ENCODE assay signal across 1 cellular context in the genomic region with DNA sequence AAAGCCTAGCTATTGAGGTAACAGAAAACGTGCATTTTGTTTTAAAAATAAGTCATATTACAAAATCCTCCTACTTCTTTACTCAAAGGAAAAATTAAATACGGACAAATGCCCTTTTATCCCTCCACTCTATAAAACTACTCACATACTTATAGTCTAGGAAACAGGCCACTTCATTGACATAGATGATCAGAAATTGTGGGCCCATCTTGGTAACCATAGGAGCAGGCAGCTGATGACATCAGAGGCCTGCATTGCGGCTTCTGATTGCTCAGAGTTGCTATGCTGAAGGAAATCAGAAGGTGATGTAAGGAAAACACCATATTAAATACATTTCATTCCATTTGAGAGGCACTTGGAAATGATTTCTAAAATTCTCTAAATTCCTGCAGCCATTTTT.
TF ChIP-seq lines count a peak whose summit lies in the region.

No MANE protein-coding gene starts in this region.

TF ChIP-seq in GM23338, 12 proteins besides CTCF, POLR2A, EP300 and RAD21 (continued from another document):
- TF ChIP-seq, protein P1, sequence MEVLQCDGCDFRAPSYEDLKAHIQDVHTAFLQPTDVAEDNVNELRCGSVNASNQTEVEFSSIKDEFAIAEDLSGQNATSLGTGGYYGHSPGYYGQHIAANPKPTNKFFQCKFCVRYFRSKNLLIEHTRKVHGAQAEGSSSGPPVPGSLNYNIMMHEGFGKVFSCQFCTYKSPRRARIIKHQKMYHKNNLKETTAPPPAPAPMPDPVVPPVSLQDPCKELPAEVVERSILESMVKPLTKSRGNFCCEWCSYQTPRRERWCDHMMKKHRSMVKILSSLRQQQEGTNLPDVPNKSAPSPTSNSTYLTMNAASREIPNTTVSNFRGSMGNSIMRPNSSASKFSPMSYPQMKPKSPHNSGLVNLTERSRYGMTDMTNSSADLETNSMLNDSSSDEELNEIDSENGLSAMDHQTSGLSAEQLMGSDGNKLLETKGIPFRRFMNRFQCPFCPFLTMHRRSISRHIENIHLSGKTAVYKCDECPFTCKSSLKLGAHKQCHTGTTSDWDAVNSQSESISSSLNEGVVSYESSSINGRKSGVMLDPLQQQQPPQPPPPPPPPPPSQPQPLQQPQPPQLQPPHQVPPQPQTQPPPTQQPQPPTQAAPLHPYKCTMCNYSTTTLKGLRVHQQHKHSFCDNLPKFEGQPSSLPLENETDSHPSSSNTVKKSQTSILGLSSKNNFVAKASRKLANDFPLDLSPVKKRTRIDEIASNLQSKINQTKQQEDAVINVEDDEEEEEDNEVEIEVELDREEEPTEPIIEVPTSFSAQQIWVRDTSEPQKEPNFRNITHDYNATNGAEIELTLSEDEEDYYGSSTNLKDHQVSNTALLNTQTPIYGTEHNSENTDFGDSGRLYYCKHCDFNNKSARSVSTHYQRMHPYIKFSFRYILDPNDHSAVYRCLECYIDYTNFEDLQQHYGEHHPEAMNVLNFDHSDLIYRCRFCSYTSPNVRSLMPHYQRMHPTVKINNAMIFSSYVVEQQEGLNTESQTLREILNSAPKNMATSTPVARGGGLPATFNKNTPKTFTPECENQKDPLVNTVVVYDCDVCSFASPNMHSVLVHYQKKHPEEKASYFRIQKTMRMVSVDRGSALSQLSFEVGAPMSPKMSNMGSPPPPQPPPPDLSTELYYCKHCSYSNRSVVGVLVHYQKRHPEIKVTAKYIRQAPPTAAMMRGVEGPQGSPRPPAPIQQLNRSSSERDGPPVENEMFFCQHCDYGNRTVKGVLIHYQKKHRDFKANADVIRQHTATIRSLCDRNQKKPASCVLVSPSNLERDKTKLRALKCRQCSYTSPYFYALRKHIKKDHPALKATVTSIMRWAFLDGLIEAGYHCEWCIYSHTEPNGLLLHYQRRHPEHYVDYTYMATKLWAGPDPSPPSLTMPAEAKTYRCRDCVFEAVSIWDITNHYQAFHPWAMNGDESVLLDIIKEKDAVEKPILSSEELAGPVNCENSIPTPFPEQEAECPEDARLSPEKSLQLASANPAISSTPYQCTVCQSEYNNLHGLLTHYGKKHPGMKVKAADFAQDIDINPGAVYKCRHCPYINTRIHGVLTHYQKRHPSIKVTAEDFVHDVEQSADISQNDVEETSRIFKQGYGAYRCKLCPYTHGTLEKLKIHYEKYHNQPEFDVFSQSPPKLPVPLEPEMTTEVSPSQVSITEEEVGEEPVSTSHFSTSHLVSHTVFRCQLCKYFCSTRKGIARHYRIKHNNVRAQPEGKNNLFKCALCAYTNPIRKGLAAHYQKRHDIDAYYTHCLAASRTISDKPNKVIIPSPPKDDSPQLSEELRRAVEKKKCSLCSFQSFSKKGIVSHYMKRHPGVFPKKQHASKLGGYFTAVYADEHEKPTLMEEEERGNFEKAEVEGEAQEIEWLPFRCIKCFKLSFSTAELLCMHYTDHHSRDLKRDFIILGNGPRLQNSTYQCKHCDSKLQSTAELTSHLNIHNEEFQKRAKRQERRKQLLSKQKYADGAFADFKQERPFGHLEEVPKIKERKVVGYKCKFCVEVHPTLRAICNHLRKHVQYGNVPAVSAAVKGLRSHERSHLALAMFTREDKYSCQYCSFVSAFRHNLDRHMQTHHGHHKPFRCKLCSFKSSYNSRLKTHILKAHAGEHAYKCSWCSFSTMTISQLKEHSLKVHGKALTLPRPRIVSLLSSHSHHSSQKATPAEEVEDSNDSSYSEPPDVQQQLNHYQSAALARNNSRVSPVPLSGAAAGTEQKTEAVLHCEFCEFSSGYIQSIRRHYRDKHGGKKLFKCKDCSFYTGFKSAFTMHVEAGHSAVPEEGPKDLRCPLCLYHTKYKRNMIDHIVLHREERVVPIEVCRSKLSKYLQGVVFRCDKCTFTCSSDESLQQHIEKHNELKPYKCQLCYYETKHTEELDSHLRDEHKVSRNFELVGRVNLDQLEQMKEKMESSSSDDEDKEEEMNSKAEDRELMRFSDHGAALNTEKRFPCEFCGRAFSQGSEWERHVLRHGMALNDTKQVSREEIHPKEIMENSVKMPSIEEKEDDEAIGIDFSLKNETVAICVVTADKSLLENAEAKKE (CRISPR knock-in tag; IDR thresholded peaks at IDR 0.05): no peak
- TF ChIP-seq ZNF331 (CRISPR knock-in tag; IDR thresholded peaks at IDR 0.05; ENCODE audit: low read depth) (no peak), ZNF114 (CRISPR knock-in tag; IDR thresholded peaks at IDR 0.05) (no peak), POLR2AphosphoS5 (IDR thresholded peaks at IDR 0.05; ENCODE audit: low read depth) (no peak), CREB1 (CRISPR knock-in tag; IDR thresholded peaks at IDR 0.05; ENCODE audit: low read depth) (no peak), EZH2phosphoT487 (IDR thresholded peaks at IDR 0.05; ENCODE audit: unreplicated experiment) (no peak), JUNB (IDR thresholded peaks at IDR 0.05; ENCODE audit: unreplicated experiment) (no peak)
- TF ChIP-seq, protein P2, sequence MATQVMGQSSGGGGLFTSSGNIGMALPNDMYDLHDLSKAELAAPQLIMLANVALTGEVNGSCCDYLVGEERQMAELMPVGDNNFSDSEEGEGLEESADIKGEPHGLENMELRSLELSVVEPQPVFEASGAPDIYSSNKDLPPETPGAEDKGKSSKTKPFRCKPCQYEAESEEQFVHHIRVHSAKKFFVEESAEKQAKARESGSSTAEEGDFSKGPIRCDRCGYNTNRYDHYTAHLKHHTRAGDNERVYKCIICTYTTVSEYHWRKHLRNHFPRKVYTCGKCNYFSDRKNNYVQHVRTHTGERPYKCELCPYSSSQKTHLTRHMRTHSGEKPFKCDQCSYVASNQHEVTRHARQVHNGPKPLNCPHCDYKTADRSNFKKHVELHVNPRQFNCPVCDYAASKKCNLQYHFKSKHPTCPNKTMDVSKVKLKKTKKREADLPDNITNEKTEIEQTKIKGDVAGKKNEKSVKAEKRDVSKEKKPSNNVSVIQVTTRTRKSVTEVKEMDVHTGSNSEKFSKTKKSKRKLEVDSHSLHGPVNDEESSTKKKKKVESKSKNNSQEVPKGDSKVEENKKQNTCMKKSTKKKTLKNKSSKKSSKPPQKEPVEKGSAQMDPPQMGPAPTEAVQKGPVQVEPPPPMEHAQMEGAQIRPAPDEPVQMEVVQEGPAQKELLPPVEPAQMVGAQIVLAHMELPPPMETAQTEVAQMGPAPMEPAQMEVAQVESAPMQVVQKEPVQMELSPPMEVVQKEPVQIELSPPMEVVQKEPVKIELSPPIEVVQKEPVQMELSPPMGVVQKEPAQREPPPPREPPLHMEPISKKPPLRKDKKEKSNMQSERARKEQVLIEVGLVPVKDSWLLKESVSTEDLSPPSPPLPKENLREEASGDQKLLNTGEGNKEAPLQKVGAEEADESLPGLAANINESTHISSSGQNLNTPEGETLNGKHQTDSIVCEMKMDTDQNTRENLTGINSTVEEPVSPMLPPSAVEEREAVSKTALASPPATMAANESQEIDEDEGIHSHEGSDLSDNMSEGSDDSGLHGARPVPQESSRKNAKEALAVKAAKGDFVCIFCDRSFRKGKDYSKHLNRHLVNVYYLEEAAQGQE (IDR thresholded peaks at IDR 0.05; ENCODE audit: unreplicated experiment): no peak
TF ChIP-seq in GM23338: peak in this region for 0.
